Comparison of ENCODE assay signal across 1 cellular context in the genomic region with DNA sequence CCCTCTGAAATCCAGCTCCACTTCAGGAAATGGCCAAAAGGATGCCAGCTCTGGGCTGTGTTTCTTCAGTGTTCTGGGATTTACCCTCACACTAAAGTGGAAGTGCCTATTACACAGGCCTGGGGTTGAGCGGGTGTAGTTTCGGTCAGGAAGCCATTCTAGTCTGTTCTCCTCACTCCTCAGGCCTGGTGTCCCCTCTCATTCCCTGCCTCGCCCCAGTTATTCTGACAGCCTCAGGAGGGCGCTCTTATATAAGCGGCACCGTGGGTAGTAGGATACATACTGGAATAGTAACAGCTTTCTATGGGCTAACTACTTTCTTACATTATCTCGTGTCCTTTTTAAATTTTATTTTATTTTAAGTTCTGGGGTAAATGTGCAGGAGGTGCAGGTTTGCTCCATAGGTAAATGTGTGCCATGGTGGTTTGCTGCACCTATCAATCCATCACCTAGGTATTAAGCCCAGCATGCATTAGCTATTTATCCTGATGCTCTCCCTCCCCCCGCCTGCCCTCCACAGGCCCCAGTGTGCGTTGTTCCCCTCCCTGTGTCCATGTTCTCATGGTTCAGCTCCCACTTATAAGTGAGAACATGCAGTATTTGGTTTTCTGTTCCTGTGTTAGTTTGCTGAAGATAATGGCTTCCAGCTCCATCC.
TF ChIP-seq lines count a peak whose summit lies in the region.

No MANE protein-coding gene starts in this region.

TF ChIP-seq in H1, 55 proteins besides CTCF, POLR2A, EP300 and RAD21 (continued from another document):
- no peak for TF ChIP-seq CEBPB (IDR thresholded peaks at IDR 0.05; ENCODE audit: low read depth, low read length)
- no peak for TF ChIP-seq SIX5 (IDR thresholded peaks at IDR 0.05; ENCODE audit: low read depth, low read length)
- no peak; the same call in 1 of the 2 replicates for TF ChIP-seq YY1 (IDR thresholded peaks at IDR 0.05; ENCODE audit: low read depth, low read length)
- TF ChIP-seq RXRA (IDR thresholded peaks at IDR 0.05; ENCODE audit: insufficient read depth, low read depth, low read length), result no peak
- no peak for TF ChIP-seq RFX5 (IDR thresholded peaks at IDR 0.05; ENCODE audit: borderline replicate concordance, low read depth, low read length)
- no peak for TF ChIP-seq NANOG (IDR thresholded peaks at IDR 0.05; ENCODE audit: insufficient read depth, low read depth, low read length, poor library complexity, severe bottlenecking)
- TF ChIP-seq TCF12 (IDR thresholded peaks at IDR 0.05; ENCODE audit: low read depth, low read length), result no peak
- no peak for TF ChIP-seq KDM1A (IDR thresholded peaks at IDR 0.05; ENCODE audit: borderline replicate concordance, low read length)
- no peak for TF ChIP-seq TAF7 (optimal IDR thresholded peaks at IDR 0.05; ENCODE audit: borderline replicate concordance, low read depth, low read length)
- no peak for TF ChIP-seq RNF2 (IDR thresholded peaks at IDR 0.05; ENCODE audit: borderline replicate concordance, low read depth, low read length, missing control alignments, poor library complexity, severe bottlenecking)
- no peak for TF ChIP-seq SP4 (IDR thresholded peaks at IDR 0.05; ENCODE audit: low read length)
- TF ChIP-seq TEAD4 (IDR thresholded peaks at IDR 0.05; ENCODE audit: low read depth, low read length), result no peak
- TF ChIP-seq SUZ12 (IDR thresholded peaks at IDR 0.05; ENCODE audit: low read length), result no peak
- no peak for TF ChIP-seq RBBP5 (IDR thresholded peaks at IDR 0.05; ENCODE audit: borderline replicate concordance, low read depth, low read length)
- TF ChIP-seq, protein P1, sequence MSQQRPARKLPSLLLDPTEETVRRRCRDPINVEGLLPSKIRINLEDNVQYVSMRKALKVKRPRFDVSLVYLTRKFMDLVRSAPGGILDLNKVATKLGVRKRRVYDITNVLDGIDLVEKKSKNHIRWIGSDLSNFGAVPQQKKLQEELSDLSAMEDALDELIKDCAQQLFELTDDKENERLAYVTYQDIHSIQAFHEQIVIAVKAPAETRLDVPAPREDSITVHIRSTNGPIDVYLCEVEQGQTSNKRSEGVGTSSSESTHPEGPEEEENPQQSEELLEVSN (IDR thresholded peaks at IDR 0.05), result no peak
